In genomic region chr4:134935320-134935719, GRCh38 we compare ENCODE assay signal across 9 cellular contexts.
A peak's percentile ranks its signal among the peaks of the same experiment; 100 is the strongest.
DNase-seq lines count a peak whose midpoint lies in the region; ATAC-seq, FAIRE-seq and TF ChIP-seq lines count a peak whose summit lies in the region.
"Had no signal": no experiment of that assay in that cellular context is flagged by ENCODE, and none has a peak within 500 bp of the region (broad histone marks: within the 10 kb centered on the region; RNA-seq: fewer than 3 reads in every experiment).

No MANE protein-coding gene starts in this region.

- H3K36me3 ChIP-seq in DOHH2 (ENCODE audit: control insufficient read depth, low read length) = no peaks in the 10 kb centered on the region
- H3K36me3 ChIP-seq in SU-DHL-6 (ENCODE audit: low read length) = no peaks in the 10 kb centered on the region
- H3K36me3 ChIP-seq in kidney (ENCODE audit: control insufficient read depth in 1 of 2, insufficient read depth in 2 of 2, low read length in 2 of 2) = no peaks in the 10 kb centered on the region

- H3K36me3 Mint-ChIP-seq in HFFc6 (ENCODE audit: low read depth) = no peaks in the 10 kb centered on the region

- peaks cover 14% of the 10 kb centered on the region; the same call in 1 of the 2 replicates for H3K4me1 Mint-ChIP-seq in HFFc6 (ENCODE audit: low read depth)

- FAIRE-seq in kidney (lab: Jason Lieb, UNC) = no peak
- FAIRE-seq: GM18507 had no signal

- H3K4me1 ChIP-seq in DOHH2 (ENCODE audit: control insufficient read depth, low read length) (no peaks in the 10 kb centered on the region), kidney (ENCODE audit: control insufficient read depth in 1 of 2, insufficient read depth in 1 of 2, low read depth in 1 of 2, low read length in 2 of 2) (no peaks in the 10 kb centered on the region)

- H3K27me3 ChIP-seq in DOHH2 (ENCODE audit: control insufficient read depth, low read length) (no peaks in the 10 kb centered on the region), SU-DHL-6 (ENCODE audit: low read length) (no peaks in the 10 kb centered on the region)

- DNase-seq in HFFc6 (peak; percentile 20), kidney (no peak), NCI-H226 (no peak), CD1c-positive myeloid dendritic cell (ENCODE audit: extremely low spot score) (no peak)
- DNase-seq in stimulated activated CD4-positive, alpha-beta T cell treated with anti-CD3 and anti-CD28 coated beads, Interleukin-4, amount 100 ng/mL, for 1 hour = no peak

- ATAC-seq in HG03108 (IDR thresholded peaks at IDR 0.05; ENCODE audit: unreplicated experiment) = no peak

- no peak overlapping the region for H3K27ac ChIP-seq in DOHH2 (ENCODE audit: low read depth, low read length)
- H3K27ac ChIP-seq in SU-DHL-6 (ENCODE audit: low read depth, low read length) = no peak overlapping the region
- no peak overlapping the region for H3K27ac ChIP-seq in kidney (ENCODE audit: low read depth in 2 of 2, low read length in 2 of 2)

- H3F3A ChIP-seq in DOHH2 (ENCODE audit: control insufficient read depth, insufficient read depth) (no peaks in the 10 kb centered on the region), SU-DHL-6 (ENCODE audit: insufficient read depth) (no peaks in the 10 kb centered on the region)

- H4K20me1 ChIP-seq in DOHH2 (ENCODE audit: control insufficient read depth, insufficient read depth, low read depth, low read length) (no peaks in the 10 kb centered on the region), SU-DHL-6 (ENCODE audit: low read depth, low read length) (no peaks in the 10 kb centered on the region)

- H3K4me3 Mint-ChIP-seq in HFFc6 = no peak overlapping the region

- H3K9me3 Mint-ChIP-seq in HFFc6 = no peaks in the 10 kb centered on the region; the same call in 1 of the 2 replicates

- H3K9me2 ChIP-seq in DOHH2 (replicated peaks; ENCODE audit: control insufficient read depth, low read length) = no peaks in the 10 kb centered on the region
- no peaks in the 10 kb centered on the region for H3K9me2 ChIP-seq in SU-DHL-6 (replicated peaks; ENCODE audit: insufficient read depth, low read length)

- no peak overlapping the region for H2AFZ ChIP-seq in SU-DHL-6 (ENCODE audit: low read depth, low read length, severe bottlenecking)

- H3K27ac Mint-ChIP-seq in HFFc6 = no peak overlapping the region

- H3K4me3 ChIP-seq in DOHH2 (ENCODE audit: low read length) = no peak overlapping the region
- H3K4me3 ChIP-seq in SU-DHL-6 (ENCODE audit: insufficient read depth, low read length, poor library complexity, severe bottlenecking) = no peak overlapping the region
- H3K4me3 ChIP-seq in kidney (ENCODE audit: low read length in 2 of 2) = no peak overlapping the region

- H3K4me2 ChIP-seq in DOHH2 (ENCODE audit: low read length) = no peak overlapping the region
- no peak overlapping the region for H3K4me2 ChIP-seq in SU-DHL-6 (ENCODE audit: low read depth, low read length, poor library complexity, severe bottlenecking)

- no peaks in the 10 kb centered on the region; the same call in 1 of the 2 replicates for H3K27me3 Mint-ChIP-seq in HFFc6 (ENCODE audit: insufficient read depth)

- H3K9me3 ChIP-seq in DOHH2 (ENCODE audit: control insufficient read depth, insufficient read depth, low read length) (no peaks in the 10 kb centered on the region), SU-DHL-6 (ENCODE audit: insufficient read depth, low read length) (no peaks in the 10 kb centered on the region), kidney (ENCODE audit: control insufficient read depth in 1 of 2, low read length in 2 of 2) (no peaks in the 10 kb centered on the region)

- H3K79me2 ChIP-seq in DOHH2 (ENCODE audit: control insufficient read depth, low read length) (no peaks in the 10 kb centered on the region), SU-DHL-6 (ENCODE audit: insufficient read depth, low read length) (no peaks in the 10 kb centered on the region)

- H3K9ac ChIP-seq in SU-DHL-6 (ENCODE audit: low read length) = no peak overlapping the region
- no peak overlapping the region for H3K9ac ChIP-seq in kidney (ENCODE audit: low read length in 2 of 2)

- TF ChIP-seq CTCF in DOHH2 (IDR thresholded peaks at IDR 0.05; ENCODE audit: low read depth, low read length, poor library complexity, severe bottlenecking) (peak; percentile 38), HFFc6 (IDR thresholded peaks at IDR 0.05) (peak; percentile 81), SU-DHL-6 (IDR thresholded peaks at IDR 0.05; ENCODE audit: insufficient read depth, low read length, poor library complexity, severe bottlenecking) (peak; percentile 14), kidney (IDR thresholded peaks at IDR 0.05; ENCODE audit: borderline replicate concordance, extremely low read depth, insufficient read depth) (peak; percentile 12)

- intact Hi-C loops in kidney (cut with DNase I) = no loop called here

Comparison
In these comparisons a context has a peak if more than half of its experiments do, and no peak if none do; other contexts are left out.
1. CTCF ChIP-seq: peak in every context shown above with its lines; median percentile 81 in HFFc6; 38 in DOHH2; 14 in SU-DHL-6; 12 in kidney.